In genomic region chr2:43178602-43179542, GRCh38 we compare ENCODE assay signal across 8 cellular contexts. TPM values are rescaled to one million over a fixed set of nuclear protein-coding genes. Genes with fewer than 3 reads are reported as not detected.
A peak's percentile ranks its signal among the peaks of the same experiment; 100 is the strongest.
DNase-seq lines count a peak whose midpoint lies in the region; ATAC-seq and TF ChIP-seq lines count a peak whose summit lies in the region.

No MANE protein-coding gene starts in this region.

- H4K91ac ChIP-seq in neuronal stem cell (ENCODE audit: low read depth, low read length, poor library complexity) = no peak overlapping the region

- no peaks in the 10 kb centered on the region for H3K27me3 Mint-ChIP-seq in activated T-helper 17 cell treated with anti-CD3 and anti-CD28 coated beads, Interleukin-2, amount 50 U/mL, for 72 hours

- H3K9me3 Mint-ChIP-seq in activated T-helper 17 cell treated with anti-CD3 and anti-CD28 coated beads, Interleukin-2, amount 50 U/mL, for 72 hours = no peaks in the 10 kb centered on the region

- H3K4me3 ChIP-seq in fibroblast of villous mesenchyme (ENCODE audit: low read depth, low read length) (no peak overlapping the region), neuronal stem cell (ENCODE audit: low read length in 2 of 2) (peak overlapping the region in 1 of 2 donors; percentile 5)

- H3K9ac ChIP-seq in neuronal stem cell (ENCODE audit: low read depth, low read length, poor library complexity) = peak overlapping the region; percentile 35

- peaks cover 50% of the 10 kb centered on the region for H3K4me1 Mint-ChIP-seq in activated T-helper 17 cell treated with anti-CD3 and anti-CD28 coated beads, Interleukin-2, amount 50 U/mL, for 72 hours

- no peaks in the 10 kb centered on the region for H3K36me3 ChIP-seq in neuronal stem cell (replicated peaks in 1 of 2; ENCODE audit: control insufficient read depth in 2 of 2, insufficient read depth in 2 of 2, low read length in 2 of 2)

- H2BK12ac ChIP-seq in neuronal stem cell (ENCODE audit: low read length) = no peak overlapping the region

- DNase-seq in ELR (ENCODE audit: low read depth) (peak; percentile 78), NCI-H2081 treated with DMSO at 0.1 percent for 48 hours (lab: John Stamatoyannopoulos, UW) (peak; percentile 27), fibroblast of villous mesenchyme (ENCODE audit: low read depth) (peak; percentile 92), neuronal stem cell (ENCODE audit: low spot score) (no peak)
- no peak for DNase-seq in activated CD8-positive, alpha-beta memory T cell treated with anti-CD3 and anti-CD28 coated beads, Interleukin-2, amount 50 U/mL, for 48 hours

- no peaks in the 10 kb centered on the region for H3K27me3 ChIP-seq in neuronal stem cell (ENCODE audit: control insufficient read depth in 3 of 3, insufficient read depth in 3 of 3, low read depth in 1 of 3, low read length in 3 of 3)

- H4K8ac ChIP-seq in neuronal stem cell (ENCODE audit: low read depth, low read length) = no peak overlapping the region

- peak overlapping the region; percentile 48 for H3K27ac ChIP-seq in neuronal stem cell (replicated peaks; ENCODE audit: low read length)

- H3K36me3 Mint-ChIP-seq in activated T-helper 17 cell treated with anti-CD3 and anti-CD28 coated beads, Interleukin-2, amount 50 U/mL, for 72 hours (ENCODE audit: low read depth) = peaks cover 9% of the 10 kb centered on the region

- H3K23ac ChIP-seq in neuronal stem cell (ENCODE audit: low read depth, low read length, poor library complexity) = peak overlapping the region; percentile 4

- peaks cover 15 to 29% of the 10 kb centered on the region in 2 donors for H3K4me1 ChIP-seq in neuronal stem cell (ENCODE audit: control insufficient read depth in 2 of 2, insufficient read depth in 1 of 2, low read depth in 1 of 2, low read length in 2 of 2)

- WGBS in neuronal stem cell (ENCODE audit: extremely low coverage in 2 of 2, insufficient read length in 2 of 2, insufficient replicate concordance in 1 of 2), 2 donors = no CpG with 5 or more reads among the region's 18 CpGs

- H2AK5ac ChIP-seq in neuronal stem cell (ENCODE audit: low read depth, low read length) = no peak overlapping the region

- no peaks in the 10 kb centered on the region for H3K79me1 ChIP-seq in neuronal stem cell (ENCODE audit: low read depth, low read length)

- peak; percentile 16 for ATAC-seq in activated T-helper 17 cell treated with anti-CD3 and anti-CD28 coated beads, Interleukin-2, amount 50 U/mL, for 72 hours (replicated peaks)
- ATAC-seq in GM19397 (IDR thresholded peaks at IDR 0.05; ENCODE audit: unreplicated experiment) (no peak), GM21367 (IDR thresholded peaks at IDR 0.05; ENCODE audit: unreplicated experiment) (no peak)

- peak overlapping the region; percentile 97 for H2AFZ ChIP-seq in neuronal stem cell (ENCODE audit: low read length)

- no peak for TF ChIP-seq CTCF in fibroblast of villous mesenchyme (IDR thresholded peaks at IDR 0.05; ENCODE audit: insufficient read depth, low read depth, low read length)

- no peak overlapping the region for H2BK15ac ChIP-seq in neuronal stem cell (ENCODE audit: low read length)

- H2BK5ac ChIP-seq in neuronal stem cell (ENCODE audit: low read length) = no peak overlapping the region

- peak overlapping the region; percentile 99 for H3K27ac Mint-ChIP-seq in activated T-helper 17 cell treated with anti-CD3 and anti-CD28 coated beads, Interleukin-2, amount 50 U/mL, for 72 hours

- H2BK120ac ChIP-seq in neuronal stem cell (ENCODE audit: low read depth, low read length) = no peak overlapping the region

- H3K4me3 Mint-ChIP-seq in activated T-helper 17 cell treated with anti-CD3 and anti-CD28 coated beads, Interleukin-2, amount 50 U/mL, for 72 hours = peak overlapping the region; percentile 80

- no peak overlapping the region for H3K4ac ChIP-seq in neuronal stem cell (ENCODE audit: low read length)

- peaks cover 0 to 13% of the 10 kb centered on the region in 2 donors for H3K9me3 ChIP-seq in neuronal stem cell (replicated peaks in 1 of 2; ENCODE audit: control insufficient read depth in 2 of 2, insufficient read depth in 1 of 2, low read depth in 1 of 2, low read length in 2 of 2)

- no peak overlapping the region for H3K14ac ChIP-seq in neuronal stem cell (ENCODE audit: low read length)

- H3K18ac ChIP-seq in neuronal stem cell (ENCODE audit: low read length) = peak overlapping the region; percentile 68

- H3K4me2 ChIP-seq in neuronal stem cell (ENCODE audit: insufficient read depth, low read length, poor library complexity, severe bottlenecking) = no peak overlapping the region

RNA-seq across cellular contexts. Expression of gene ZFP36L2, which starts 47.5 kb away (rescaled TPM):
- total RNA-seq in activated T-helper 17 cell treated with anti-CD3 and anti-CD28 coated beads, Interleukin-2, amount 50 U/mL, for 72 hours = 100 to 1,000 TPM in 1 of 2 donors, 10 to 100 TPM in 1; 57.8 to 185 TPM
- total RNA-seq in fibroblast of villous mesenchyme = 12.2 and 25.9 TPM in 2 replicates
- polyA plus RNA-seq in neuronal stem cell (2013, experiment 1 of 2) = 39.5 TPM
- 40.0 TPM for polyA plus RNA-seq in neuronal stem cell (2013, experiment 2 of 2)

Comparison
In these comparisons a context has a peak if more than half of its experiments do, and no peak if none do; other contexts are left out.
1. DNase-seq: peak in ELR (single experiment), NCI-H2081 treated with DMSO at 0.1 percent for 48 hours (single experiment) and fibroblast of villous mesenchyme (single experiment); none in neuronal stem cell (single experiment) and activated CD8-positive, alpha-beta memory T cell treated with anti-CD3 and anti-CD28 coated beads, Interleukin-2, amount 50 U/mL, for 48 hours (single experiment).